In genomic region chrX:123986377-123986776, GRCh38 we compare ENCODE assay signal across 17 cellular contexts. TPM values are rescaled to one million over a fixed set of nuclear protein-coding genes. Genes with fewer than 3 reads are reported as not detected.
A peak's percentile ranks its signal among the peaks of the same experiment; 100 is the strongest.
DNase-seq lines count a peak whose midpoint lies in the region; ATAC-seq, FAIRE-seq and TF ChIP-seq lines count a peak whose summit lies in the region.
"Had no signal": no experiment of that assay in that cellular context is flagged by ENCODE, and none has a peak within 500 bp of the region (broad histone marks: within the 10 kb centered on the region; RNA-seq: fewer than 3 reads in every experiment).

No MANE protein-coding gene starts in this region.

- peak overlapping the region; percentile 14 for H3K27ac ChIP-seq in CD4-positive, CD25-positive, alpha-beta regulatory T cell (ENCODE audit: insufficient read depth, low read length, poor library complexity, severe bottlenecking)
- no peak overlapping the region for H3K27ac ChIP-seq in dorsolateral prefrontal cortex
- H3K27ac ChIP-seq: 22Rv1 had no signal

- H3K27me3 Mint-ChIP-seq in activated naive CD4-positive, alpha-beta T cell treated with anti-CD3 and anti-CD28 coated beads, Interleukin-2, amount 50 U/mL, for 24 hours, result no peaks in the 10 kb centered on the region
- no peaks in the 10 kb centered on the region for H3K27me3 Mint-ChIP-seq in CD4-positive, CD25-positive, alpha-beta regulatory T cell

- H3K4me1 ChIP-seq in CD4-positive, CD25-positive, alpha-beta regulatory T cell (ENCODE audit: control insufficient read depth, insufficient read depth, low read length, poor library complexity, severe bottlenecking), result peaks cover 10% of the 10 kb centered on the region
- H3K4me1 ChIP-seq: BE2C had no signal

- no peaks in the 10 kb centered on the region for H3K9me3 ChIP-seq in CD4-positive, CD25-positive, alpha-beta regulatory T cell (ENCODE audit: control insufficient read depth in 2 of 2, low read length in 2 of 2)
- H3K9me3 ChIP-seq: BE2C had no signal

- FAIRE-seq in GM19239 (lab: Jason Lieb, UNC), result peak; percentile 49
- FAIRE-seq: H54 had no signal

- H3K36me3 ChIP-seq in CD4-positive, CD25-positive, alpha-beta regulatory T cell (ENCODE audit: control insufficient read depth, insufficient read depth, low read length), result no peaks in the 10 kb centered on the region
- H3K36me3 ChIP-seq: BE2C had no signal

- H3K4me3 ChIP-seq in CD4-positive, CD25-positive, alpha-beta regulatory T cell (ENCODE audit: low read depth, low read length), result no peak overlapping the region
- H3K4me3 ChIP-seq in dorsolateral prefrontal cortex, result no peak overlapping the region
- H3K4me3 ChIP-seq: GM23338 had no signal

- no peak for TF ChIP-seq CTCF in dorsolateral prefrontal cortex (IDR thresholded peaks at IDR 0.05 in 54 of 56, conservative IDR thresholded peaks at IDR 0.05 in 2 of 56; ENCODE audit: low read depth in 1 of 56, partially characterized antibody in 56 of 56)

- H3K4me1 Mint-ChIP-seq in activated naive CD4-positive, alpha-beta T cell treated with anti-CD3 and anti-CD28 coated beads, Interleukin-2, amount 50 U/mL, for 24 hours, result peaks cover 62% of the 10 kb centered on the region
- peaks cover 31 to 67% (median 42%) of the 10 kb centered on the region in 4 donors for H3K4me1 Mint-ChIP-seq in CD4-positive, CD25-positive, alpha-beta regulatory T cell

- no peak for ATAC-seq in activated naive CD4-positive, alpha-beta T cell treated with anti-CD3 and anti-CD28 coated beads, Interleukin-2, amount 50 U/mL, for 72 hours
- ATAC-seq in CD4-positive, CD25-positive, alpha-beta regulatory T cell (ENCODE audit: low read depth in 2 of 2), result no peak
- ATAC-seq in GM21529 (IDR thresholded peaks at IDR 0.05; ENCODE audit: unreplicated experiment), result no peak
- ATAC-seq: CD8-positive, alpha-beta T cell; GM23338 had no signal

- H3K9me3 Mint-ChIP-seq in activated naive CD4-positive, alpha-beta T cell treated with anti-CD3 and anti-CD28 coated beads, Interleukin-2, amount 50 U/mL, for 24 hours, result no peaks in the 10 kb centered on the region
- no peaks in the 10 kb centered on the region for H3K9me3 Mint-ChIP-seq in activated naive CD4-positive, alpha-beta T cell treated with anti-CD3 and anti-CD28 coated beads, Interleukin-2, amount 50 U/mL, for 72 hours
- no peaks in the 10 kb centered on the region for H3K9me3 Mint-ChIP-seq in CD4-positive, CD25-positive, alpha-beta regulatory T cell
- H3K9me3 Mint-ChIP-seq: CD8-positive, alpha-beta T cell; GM23338 had no signal

- intact Hi-C loops in dorsolateral prefrontal cortex (cut with DNase I), result no loop called here

- peak overlapping the region; percentile 46 for H3K27ac Mint-ChIP-seq in activated naive CD4-positive, alpha-beta T cell treated with anti-CD3 and anti-CD28 coated beads, Interleukin-2, amount 50 U/mL, for 24 hours
- H3K27ac Mint-ChIP-seq in activated naive CD4-positive, alpha-beta T cell treated with anti-CD3 and anti-CD28 coated beads, Interleukin-2, amount 50 U/mL, for 72 hours, result no peak overlapping the region
- no peak overlapping the region for H3K27ac Mint-ChIP-seq in CD4-positive, CD25-positive, alpha-beta regulatory T cell
- H3K27ac Mint-ChIP-seq: CD8-positive, alpha-beta T cell; GM23338 had no signal

- no peak for DNase-seq in activated naive CD4-positive, alpha-beta T cell treated with anti-CD3 and anti-CD28 coated beads, Interleukin-2, amount 50 U/mL, for 72 hours (ENCODE audit: low spot score in 2 of 2)
- no peak for DNase-seq in CD4-positive, CD25-positive, alpha-beta regulatory T cell
- DNase-seq in GM19239 (ENCODE audit: insufficient read length, low spot score) (no peak), NCI-H1436 (lab: John Stamatoyannopoulos, UW) (no peak), dorsolateral prefrontal cortex (no peak)
- DNase-seq: BE2C; C1 segment of cervical spinal cord; Calu3; CD8-positive, alpha-beta T cell; DMS79 treated with DMSO at 0.1 percent for 48 hours; GF-D8; HCEC 1CT had no signal

- no peaks in the 10 kb centered on the region for H3K27me3 ChIP-seq in CD4-positive, CD25-positive, alpha-beta regulatory T cell (ENCODE audit: control insufficient read depth, insufficient read depth, low read length)
- peaks cover 0 to 30% (median 2%) of the 10 kb centered on the region in 45 donors for H3K27me3 ChIP-seq in dorsolateral prefrontal cortex
- H3K27me3 ChIP-seq: BE2C had no signal

- no peak overlapping the region for H3K4me3 Mint-ChIP-seq in activated naive CD4-positive, alpha-beta T cell treated with anti-CD3 and anti-CD28 coated beads, Interleukin-2, amount 50 U/mL, for 24 hours
- no peak overlapping the region for H3K4me3 Mint-ChIP-seq in CD4-positive, CD25-positive, alpha-beta regulatory T cell
- H3K4me3 Mint-ChIP-seq: CD8-positive, alpha-beta T cell; GM23338 had no signal

- H3K36me3 Mint-ChIP-seq in activated naive CD4-positive, alpha-beta T cell treated with anti-CD3 and anti-CD28 coated beads, Interleukin-2, amount 50 U/mL, for 24 hours, result peaks cover 2% of the 10 kb centered on the region
- no peaks in the 10 kb centered on the region for H3K36me3 Mint-ChIP-seq in activated naive CD4-positive, alpha-beta T cell treated with anti-CD3 and anti-CD28 coated beads, Interleukin-2, amount 50 U/mL, for 72 hours
- no peaks in the 10 kb centered on the region for H3K36me3 Mint-ChIP-seq in CD4-positive, CD25-positive, alpha-beta regulatory T cell

RNA-seq across cellular contexts. Expression of gene STAG2, which starts 24.9 kb away (rescaled TPM):
- 10 to 100 TPM; 81.9 to 95.2 TPM for total RNA-seq in activated naive CD4-positive, alpha-beta T cell treated with anti-CD3 and anti-CD28 coated beads, Interleukin-2, amount 50 U/mL, for 72 hours
- 79.4 TPM for total RNA-seq in CD4-positive, CD25-positive, alpha-beta regulatory T cell
- polyA plus RNA-seq in CD4-positive, CD25-positive, alpha-beta regulatory T cell, result 10 to 100 TPM; 43.1 to 51.3 (median 47.5) TPM
- 10 to 100 TPM; 38.8 to 81.8 (median 55.5) TPM for total RNA-seq in dorsolateral prefrontal cortex
